Comparison of ENCODE assay signal across 18 cellular contexts in genomic region chr1:39294531-39294930, GRCh38.
DNase-seq lines count a peak whose midpoint lies in the region; ATAC-seq, FAIRE-seq and TF ChIP-seq lines count a peak whose summit lies in the region.
"Had no signal": no experiment of that assay in that cellular context is flagged by ENCODE, and none has a peak within 500 bp of the region (broad histone marks: within the 10 kb centered on the region; RNA-seq: fewer than 3 reads in every experiment).

No MANE protein-coding gene starts in this region.

- peak overlapping the region; percentile 42 for H3K27ac Mint-ChIP-seq in astrocyte (ENCODE audit: unreplicated experiment)
- H3K27ac Mint-ChIP-seq: B cell, progenitor cell of endocrine pancreas had no signal

- H3K36me3 ChIP-seq in astrocyte (ENCODE audit: insufficient read depth, low read length) (peaks cover 52% of the 10 kb centered on the region), gastroesophageal sphincter (peaks cover 5 to 90% of the 10 kb centered on the region in 2 donors), parathyroid adenoma (ENCODE audit: control insufficient read depth, insufficient read depth, low read length) (no peaks in the 10 kb centered on the region), HAP-1 (replicated peaks) (no peaks in the 10 kb centered on the region), brain microvascular endothelial cell (replicated peaks) (peaks cover 86% of the 10 kb centered on the region), lower lobe of right lung (peaks cover 97% of the 10 kb centered on the region)

- H3K9me3 ChIP-seq in astrocyte (ENCODE audit: insufficient read depth, low read depth, low read length) (no peaks in the 10 kb centered on the region), gastroesophageal sphincter (no peaks in the 10 kb centered on the region), parathyroid adenoma (ENCODE audit: control insufficient read depth, low read length) (no peaks in the 10 kb centered on the region), HAP-1 (no peaks in the 10 kb centered on the region), lower lobe of right lung (no peaks in the 10 kb centered on the region)

- no peaks in the 10 kb centered on the region for H3K9me3 Mint-ChIP-seq in astrocyte (ENCODE audit: unreplicated experiment)

- no peaks in the 10 kb centered on the region for H3K27me3 Mint-ChIP-seq in astrocyte (ENCODE audit: low read depth, unreplicated experiment)
- H3K27me3 Mint-ChIP-seq: B cell, progenitor cell of endocrine pancreas had no signal

- no peak for TF ChIP-seq POLR2A in GM12891 (IDR thresholded peaks at IDR 0.05; ENCODE audit: low read depth, low read length)
- no peak for TF ChIP-seq POLR2A in gastroesophageal sphincter (IDR thresholded peaks at IDR 0.05)

- no peak overlapping the region for H3K4me3 ChIP-seq in astrocyte (ENCODE audit: insufficient read depth, low read depth, low read length)
- H3K4me3 ChIP-seq in gastroesophageal sphincter, result no peak overlapping the region
- no peak overlapping the region for H3K4me3 ChIP-seq in parathyroid adenoma (ENCODE audit: low read depth, low read length)
- no peak overlapping the region for H3K4me3 ChIP-seq in HAP-1
- H3K4me3 ChIP-seq in brain microvascular endothelial cell (ENCODE audit: low read depth, low read length), result no peak overlapping the region
- no peak overlapping the region for H3K4me3 ChIP-seq in lower lobe of right lung
- H3K4me3 ChIP-seq: cardiac muscle cell, PC-9 had no signal

- FAIRE-seq in GM12891 (lab: Jason Lieb, UNC), result peak; percentile 56
- FAIRE-seq in astrocyte (lab: Jason Lieb, UNC), result no peak
- FAIRE-seq: H54, kidney had no signal

- H3K27ac ChIP-seq in astrocyte (ENCODE audit: low read depth, low read length) (no peak overlapping the region), gastroesophageal sphincter (peak overlapping the region in 3 of 4 donors; percentile 45 to 65 (median 57)), parathyroid adenoma (peak overlapping the region; percentile 82), brain microvascular endothelial cell (no peak overlapping the region), lower lobe of right lung (no peak overlapping the region)
- H3K27ac ChIP-seq: cardiac muscle cell, PC-9 had no signal

- H3K4me1 ChIP-seq in astrocyte (ENCODE audit: insufficient read depth, low read length) (peaks cover 17% of the 10 kb centered on the region), gastroesophageal sphincter (peaks cover 11 to 27% (median 16%) of the 10 kb centered on the region in 3 donors), parathyroid adenoma (peaks cover 21% of the 10 kb centered on the region), HAP-1 (peaks cover 12% of the 10 kb centered on the region), lower lobe of right lung (peaks cover 6% of the 10 kb centered on the region)

- H3K4me1 Mint-ChIP-seq in astrocyte (ENCODE audit: low read depth, unreplicated experiment), result peaks cover 46% of the 10 kb centered on the region
- H3K4me1 Mint-ChIP-seq: B cell had no signal

- intact Hi-C loops in lower lobe of right lung (cut with DNase I), result no loop called here

- H2AFZ ChIP-seq in astrocyte (ENCODE audit: low read depth, low read length) (no peak overlapping the region), parathyroid adenoma (no peak overlapping the region)
- H2AFZ ChIP-seq: PC-9 had no signal

- 33 to 43% methylated on average over 1 of the region's 1 CpG for WGBS in gastroesophageal sphincter (ENCODE audit: low coverage in 1 of 2), 2 donors

- H3K4me2 ChIP-seq in astrocyte (ENCODE audit: low read length), result no peak overlapping the region
- H3K4me2 ChIP-seq in parathyroid adenoma (ENCODE audit: low read length), result no peak overlapping the region
- H3K4me2 ChIP-seq: PC-9 had no signal

- ATAC-seq in gastroesophageal sphincter (no peak), lower lobe of right lung (no peak)
- ATAC-seq: SK-N-SH treated with all-trans-retinoic acid at 6 μM for 48 hours had no signal

- no peak for TF ChIP-seq EP300 in gastroesophageal sphincter (IDR thresholded peaks at IDR 0.05)

- TF ChIP-seq CTCF in astrocyte (IDR thresholded peaks at IDR 0.05; ENCODE audit: insufficient read depth, low read depth, low read length) (no peak), gastroesophageal sphincter (IDR thresholded peaks at IDR 0.05) (no peak), parathyroid adenoma (IDR thresholded peaks at IDR 0.05) (no peak), brain microvascular endothelial cell (IDR thresholded peaks at IDR 0.05; ENCODE audit: low read depth, low read length, missing control alignments) (no peak), lower lobe of right lung (IDR thresholded peaks at IDR 0.05) (no peak)

- peaks cover 52% of the 10 kb centered on the region for H3K36me3 Mint-ChIP-seq in astrocyte (ENCODE audit: low read depth, unreplicated experiment)

- no peak for DNase-seq in GM12891 (ENCODE audit: insufficient read length, low spot score)
- no peak for DNase-seq in astrocyte (ENCODE audit: low read depth)
- no peak for DNase-seq in HAP-1 (ENCODE audit: low spot score in 2 of 2)
- DNase-seq in T-helper 2 cell, result no peak
- DNase-seq in brain microvascular endothelial cell, result no peak
- no peak for DNase-seq in lower lobe of right lung
- DNase-seq: GF-D8, kidney, NCI-H2081, NCI-H526 treated with DMSO at 0.1 percent for 48 hours, PC-9 had no signal

- H3K27me3 ChIP-seq in astrocyte (ENCODE audit: insufficient read depth, low read length), result no peaks in the 10 kb centered on the region
- H3K27me3 ChIP-seq in gastroesophageal sphincter, result no peaks in the 10 kb centered on the region
- H3K27me3 ChIP-seq in parathyroid adenoma (ENCODE audit: control insufficient read depth, insufficient read depth, low read length), result no peaks in the 10 kb centered on the region
- H3K27me3 ChIP-seq in HAP-1 (ENCODE audit: low read depth), result no peaks in the 10 kb centered on the region
- H3K27me3 ChIP-seq in brain microvascular endothelial cell (replicated peaks), result no peaks in the 10 kb centered on the region
- H3K27me3 ChIP-seq in lower lobe of right lung (ENCODE audit: low read depth), result no peaks in the 10 kb centered on the region
- H3K27me3 ChIP-seq: cardiac muscle cell had no signal

- H3K9ac ChIP-seq in astrocyte (ENCODE audit: low read length) (no peak overlapping the region), parathyroid adenoma (no peak overlapping the region)

- in situ Hi-C loops in HAP-1 (cut with MboI; ENCODE audit: low sequenced_read_pairs) (no loop called here), brain microvascular endothelial cell (cut with HindIII; ENCODE audit: low pct_ligation_motif_present, low sequenced_read_pairs) (no loop called here)

- H3K4me3 Mint-ChIP-seq in astrocyte (ENCODE audit: unreplicated experiment), result no peak overlapping the region
- H3K4me3 Mint-ChIP-seq: B cell had no signal

- H3K79me2 ChIP-seq in astrocyte (ENCODE audit: insufficient read depth, low read length) (peaks cover 11% of the 10 kb centered on the region), parathyroid adenoma (no peaks in the 10 kb centered on the region)

- peaks cover 34% of the 10 kb centered on the region for H4K20me1 ChIP-seq in astrocyte (ENCODE audit: insufficient read depth, low read length)

TF ChIP-seq in GM12891, 5 proteins besides CTCF, POLR2A, EP300 and RAD21:
- TF ChIP-seq POU2F2 (IDR thresholded peaks at IDR 0.05; ENCODE audit: low read depth, low read length) (no peak), TAF1 (IDR thresholded peaks at IDR 0.05; ENCODE audit: low read depth, low read length) (no peak), POLR2AphosphoS5 (IDR thresholded peaks at IDR 0.05; ENCODE audit: low read depth, low read length) (no peak), PAX5 (IDR thresholded peaks at IDR 0.05; ENCODE audit: insufficient read depth, low read length, severe bottlenecking) (no peak), SPI1 (IDR thresholded peaks at IDR 0.05; ENCODE audit: low read depth, low read length) (no peak)

Comparison
In these comparisons a context has a peak if more than half of its experiments do, and no peak if none do; other contexts are left out.
1. H3K27ac ChIP-seq: peak in gastroesophageal sphincter (3 of 4) and parathyroid adenoma (single experiment); none in astrocyte (single experiment), brain microvascular endothelial cell (single experiment) and lower lobe of right lung (single experiment).